Comparison of ENCODE assay signal across 11 cellular contexts in the genomic region with DNA sequence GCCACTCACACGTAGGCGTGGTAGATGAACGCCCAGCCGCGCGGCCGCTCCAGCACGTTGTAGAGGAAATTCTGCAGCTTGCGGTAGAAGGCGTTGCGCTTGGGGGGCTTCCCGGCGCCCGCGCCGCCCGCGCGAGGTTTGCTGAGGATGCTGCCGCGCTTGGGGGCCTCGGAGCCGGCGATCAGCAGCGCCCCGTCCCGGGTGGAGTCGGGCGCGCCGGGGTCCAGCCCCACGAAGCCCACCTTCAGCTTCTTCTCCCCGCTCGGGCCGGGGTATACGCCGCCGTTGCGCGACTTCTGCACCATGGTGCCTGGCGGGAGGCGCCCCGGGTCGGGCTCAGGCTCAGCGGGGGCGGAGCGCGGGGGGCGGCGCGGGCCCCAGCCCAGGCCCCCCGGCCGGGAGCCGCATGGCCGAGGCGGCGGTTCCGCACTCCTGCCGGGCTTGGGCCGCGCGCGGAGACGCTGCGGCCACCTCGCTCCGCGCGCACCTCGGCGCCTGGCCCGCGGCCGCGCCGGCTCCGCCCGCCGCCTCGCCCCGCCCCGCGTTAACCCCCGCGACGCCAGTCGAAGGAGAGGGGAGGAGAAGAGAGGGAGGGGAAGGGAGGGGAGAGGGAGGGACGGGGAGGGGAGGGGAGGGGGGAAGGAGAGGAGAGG. TPM values are rescaled to one million over a fixed set of nuclear protein-coding genes. Genes with fewer than 3 reads are reported as not detected.
DNase-seq lines count a peak whose midpoint lies in the region; ATAC-seq, FAIRE-seq and TF ChIP-seq lines count a peak whose summit lies in the region.
"Had no signal": no experiment of that assay in that cellular context is flagged by ENCODE, and none has a peak within 500 bp of the region (broad histone marks: within the 10 kb centered on the region; RNA-seq: fewer than 3 reads in every experiment).

A gene (minus strand): TSS at position 497 of the 653 bp plus-strand sequence. CDS start 192 bp downstream, at position 305.

- H3F3A ChIP-seq in SK-N-SH (replicated peaks; ENCODE audit: insufficient read depth) (no peaks in the 10 kb centered on the region), smooth muscle cell (ENCODE audit: low read depth) (no peaks in the 10 kb centered on the region)

- H3K27ac Mint-ChIP-seq in Calu3 (ENCODE audit: unreplicated experiment), result no peak within 1 kb of the TSS

- no peaks in the 10 kb centered on the region for H3K79me2 ChIP-seq in SK-N-SH (ENCODE audit: insufficient read depth)
- no peaks in the 10 kb centered on the region for H3K79me2 ChIP-seq in smooth muscle cell (ENCODE audit: low read depth)

- BruUV-seq in Calu3 (replicated peaks; lab: Mats Ljungman, UMichigan), result no TSS peak

- H3K27ac ChIP-seq in SK-N-SH (ENCODE audit: low read depth in 2 of 2, low read length in 1 of 2), result peak within 1 kb of the TSS in 1 of 2 experiments; percentile 86; a peak in 2 of 4 replicates
- no peak within 1 kb of the TSS for H3K27ac ChIP-seq in smooth muscle cell (ENCODE audit: low read depth)

- TF ChIP-seq EP300 in SK-N-SH (IDR thresholded peaks at IDR 0.05; ENCODE audit: borderline replicate concordance in 1 of 2, low read depth in 1 of 2, low read length in 1 of 2), result no peak

- H3K27me3 ChIP-seq in SK-N-SH (ENCODE audit: insufficient read depth) (peaks cover 26% of the 10 kb centered on the region), smooth muscle cell (ENCODE audit: low read depth) (peaks cover 56% of the 10 kb centered on the region)

- no peaks in the 10 kb centered on the region for H3K9me3 ChIP-seq in SK-N-SH
- H3K9me3 ChIP-seq in smooth muscle cell (replicated peaks; ENCODE audit: low read depth), result no peaks in the 10 kb centered on the region

- CTCF ChIA-PET in SK-N-SH (lab: Yijun Ruan, JAX) (interaction anchor here (0.9 to 5.2 kb wide), 5 partner anchors 9 to 31 kb away, joined by 3 to 24 read pairs (median 12); no protein-coding TSS in a partner anchor), Calu3 (lab: Charles Lee) (no interaction called here)

- no peak within 1 kb of the TSS; the same call in 1 of the 2 replicates for H3K4me2 ChIP-seq in SK-N-SH
- peak within 1 kb of the TSS; percentile 85 for H3K4me2 ChIP-seq in smooth muscle cell

- H3K27me3 Mint-ChIP-seq in Calu3 (ENCODE audit: unreplicated experiment), result peaks cover 91% of the 10 kb centered on the region

- no peak for ATAC-seq in SK-N-SH treated with all-trans-retinoic acid at 6 μM for 48 hours
- no peak for ATAC-seq in HG02884 (IDR thresholded peaks at IDR 0.05; ENCODE audit: unreplicated experiment)
- ATAC-seq in GM18867 (IDR thresholded peaks at IDR 0.05; ENCODE audit: unreplicated experiment), result no peak

- no peak for FAIRE-seq in frontal cortex (lab: Jason Lieb, UNC)

- H3K36me3 Mint-ChIP-seq in Calu3 (ENCODE audit: insufficient read depth, unreplicated experiment), result peaks cover 6% of the 10 kb centered on the region

- POLR2A ChIA-PET in SK-N-SH (lab: Yijun Ruan, JAX), result interaction anchor here (1.3 to 1.7 kb wide), 2 partner anchors 9 to 15 kb away, joined by 6 to 8 read pairs; no protein-coding TSS in a partner anchor

- no peaks in the 10 kb centered on the region for H3K9me3 Mint-ChIP-seq in Calu3 (ENCODE audit: low read depth, unreplicated experiment)

- intact Hi-C loops in Calu3 (cut with micrococcal nuclease; ENCODE audit: unreplicated experiment), result no loop called here

- H4K20me1 ChIP-seq in SK-N-SH (ENCODE audit: insufficient read depth) (no peaks in the 10 kb centered on the region), smooth muscle cell (ENCODE audit: low read depth) (no peaks in the 10 kb centered on the region)

- under 1% methylated on average over 23 of the region's 88 CpGs for WGBS in SK-N-SH (ENCODE audit: low lambda C conversion rate)
- WGBS in smooth muscle cell (ENCODE audit: low lambda C conversion rate), result 1% methylated on average over 38 of the region's 88 CpGs

- no peaks in the 10 kb centered on the region for H3K36me3 ChIP-seq in SK-N-SH (replicated peaks in 1 of 2; ENCODE audit: control insufficient read depth in 1 of 2, insufficient read depth in 2 of 2, low read length in 1 of 2)
- no peaks in the 10 kb centered on the region for H3K36me3 ChIP-seq in smooth muscle cell (ENCODE audit: low read depth)

- no peak for TF ChIP-seq RAD21 in SK-N-SH (IDR thresholded peaks at IDR 0.05; ENCODE audit: low read length)

- H3K4me3 Mint-ChIP-seq in Calu3 (ENCODE audit: low read depth, unreplicated experiment), result no peak within 1 kb of the TSS

- H2AFZ ChIP-seq in SK-N-SH (ENCODE audit: low read depth) (no peak within 1 kb of the TSS), smooth muscle cell (ENCODE audit: low read depth) (no peak within 1 kb of the TSS)

- H3K9ac ChIP-seq in SK-N-SH (no peak within 1 kb of the TSS), smooth muscle cell (ENCODE audit: low read depth) (no peak within 1 kb of the TSS)

- H3K4me3 ChIP-seq in SK-N-SH (ENCODE audit: low read depth in 2 of 2, low read length in 1 of 2), result peak within 1 kb of the TSS in 1 of 2 experiments; percentile 56; a peak in 2 of 4 replicates
- peak within 1 kb of the TSS; percentile 42 for H3K4me3 ChIP-seq in smooth muscle cell

- H3K9me2 ChIP-seq in SK-N-SH, result no peaks in the 10 kb centered on the region

- peaks cover 9% of the 10 kb centered on the region for H3K4me1 Mint-ChIP-seq in Calu3 (ENCODE audit: low read depth, unreplicated experiment)

- DNase-seq in SK-N-SH (peak; percentile 87), NCI-H2171 (lab: John Stamatoyannopoulos, UW) (peak; percentile 76), frontal cortex (ENCODE audit: low spot score in 2 of 2) (peak in 1 of 2 donors; percentile 58), smooth muscle cell (lab: John Stamatoyannopoulos, UW; ENCODE audit: unreplicated experiment) (no peak), Calu3 (no peak)
- DNase-seq: activated effector memory CD4-positive, alpha-beta T cell treated with Interleukin-2 at 50 U/mL for 16 hours; KBM-7; NCI-H774 had no signal

- H3K4me1 ChIP-seq in SK-N-SH (ENCODE audit: control insufficient read depth in 1 of 2, insufficient read depth in 2 of 2, low read depth in 1 of 2, low read length in 1 of 2) (peaks cover 0 to 55% of the 10 kb centered on the region in 2 experiments; a peak in 1 of 4 replicates), smooth muscle cell (ENCODE audit: low read depth) (no peaks in the 10 kb centered on the region)

- TF ChIP-seq CTCF in SK-N-SH (IDR thresholded peaks at IDR 0.05), result no peak
- TF ChIP-seq CTCF in smooth muscle cell (IDR thresholded peaks at IDR 0.05; ENCODE audit: borderline replicate concordance, insufficient read depth, poor library complexity, severe bottlenecking), result no peak
- no peak for TF ChIP-seq CTCF in Calu3 (IDR thresholded peaks at IDR 0.05; ENCODE audit: unreplicated experiment)

TF ChIP-seq in SK-N-SH, 30 proteins besides CTCF, POLR2A, EP300 and RAD21:
- no peak for TF ChIP-seq NFIC (IDR thresholded peaks at IDR 0.05; ENCODE audit: borderline replicate concordance)

TF ChIP-seq in SK-N-SH treated with all-trans-retinoic acid at 6 μM for 48 hours, 23 proteins besides CTCF, POLR2A, EP300 and RAD21:
- no peak for TF ChIP-seq ZFP3 (CRISPR knock-in tag; IDR thresholded peaks at IDR 0.05)
- TF ChIP-seq, protein P1, sequence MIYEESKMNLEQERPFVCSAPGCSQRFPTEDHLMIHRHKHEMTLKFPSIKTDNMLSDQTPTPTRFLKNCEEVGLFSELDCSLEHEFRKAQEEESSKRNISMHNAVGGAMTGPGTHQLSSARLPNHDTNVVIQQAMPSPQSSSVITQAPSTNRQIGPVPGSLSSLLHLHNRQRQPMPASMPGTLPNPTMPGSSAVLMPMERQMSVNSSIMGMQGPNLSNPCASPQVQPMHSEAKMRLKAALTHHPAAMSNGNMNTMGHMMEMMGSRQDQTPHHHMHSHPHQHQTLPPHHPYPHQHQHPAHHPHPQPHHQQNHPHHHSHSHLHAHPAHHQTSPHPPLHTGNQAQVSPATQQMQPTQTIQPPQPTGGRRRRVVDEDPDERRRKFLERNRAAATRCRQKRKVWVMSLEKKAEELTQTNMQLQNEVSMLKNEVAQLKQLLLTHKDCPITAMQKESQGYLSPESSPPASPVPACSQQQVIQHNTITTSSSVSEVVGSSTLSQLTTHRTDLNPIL (CRISPR knock-in tag; IDR thresholded peaks at IDR 0.05; ENCODE audit: low read depth), result no peak
- TF ChIP-seq ISL1 (CRISPR knock-in tag; IDR thresholded peaks at IDR 0.05), result no peak
- TF ChIP-seq, protein P2, sequence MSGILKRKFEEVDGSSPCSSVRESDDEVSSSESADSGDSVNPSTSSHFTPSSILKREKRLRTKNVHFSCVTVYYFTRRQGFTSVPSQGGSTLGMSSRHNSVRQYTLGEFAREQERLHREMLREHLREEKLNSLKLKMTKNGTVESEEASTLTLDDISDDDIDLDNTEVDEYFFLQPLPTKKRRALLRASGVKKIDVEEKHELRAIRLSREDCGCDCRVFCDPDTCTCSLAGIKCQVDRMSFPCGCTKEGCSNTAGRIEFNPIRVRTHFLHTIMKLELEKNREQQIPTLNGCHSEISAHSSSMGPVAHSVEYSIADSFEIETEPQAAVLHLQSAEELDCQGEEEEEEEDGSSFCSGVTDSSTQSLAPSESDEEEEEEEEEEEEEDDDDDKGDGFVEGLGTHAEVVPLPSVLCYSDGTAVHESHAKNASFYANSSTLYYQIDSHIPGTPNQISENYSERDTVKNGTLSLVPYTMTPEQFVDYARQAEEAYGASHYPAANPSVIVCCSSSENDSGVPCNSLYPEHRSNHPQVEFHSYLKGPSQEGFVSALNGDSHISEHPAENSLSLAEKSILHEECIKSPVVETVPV (CRISPR knock-in tag; IDR thresholded peaks at IDR 0.05), result no peak
- TF ChIP-seq ZNF70 (CRISPR knock-in tag; IDR thresholded peaks at IDR 0.05), result no peak

RNA-seq across cellular contexts. Expression of the gene that starts here (rescaled TPM):
- polyA plus RNA-seq in SK-N-SH (2012; rRNA removed) (3.9 and 8.3 TPM in 2 replicates), smooth muscle cell (1.8 and 5.7 TPM in 2 replicates)
- 4.3 and 10.1 TPM in 2 replicates for polyA plus RNA-seq in SK-N-SH (2012; cell fraction: cytosol; rRNA removed)
- polyA plus RNA-seq in SK-N-SH (2012; cell fraction: nucleus; rRNA removed), result 4.0 and 7.9 TPM in 2 replicates
- total RNA-seq in frontal cortex (159 TPM), smooth muscle cell (1.5 and 5.1 TPM in 2 replicates), Calu3 (2022) (0.07 and 0.38 TPM in 2 replicates)

Comparison
In these comparisons a context has a peak if more than half of its experiments do, and no peak if none do; other contexts are left out.
1. RNA of the gene that starts here (total RNA-seq): 159 TPM in frontal cortex (single experiment); 1.5 to 5.1 TPM in smooth muscle cell and 0.07 to 0.38 TPM in Calu3; every median in the first group is over 10 times any median in the second.
2. DNase-seq: peak in SK-N-SH (single experiment) and NCI-H2171 (single experiment); none in smooth muscle cell (single experiment) and Calu3 (single experiment).